20 cellular contexts compared by ENCODE assay signal in genomic region chr3:169288548-169288947, GRCh38.
DNase-seq lines count a peak whose midpoint lies in the region; ATAC-seq and TF ChIP-seq lines count a peak whose summit lies in the region.
"Had no signal": no experiment of that assay in that cellular context is flagged by ENCODE, and none has a peak within 500 bp of the region (broad histone marks: within the 10 kb centered on the region; RNA-seq: fewer than 3 reads in every experiment).

No MANE protein-coding gene starts in this region.

- no peaks in the 10 kb centered on the region for H3K27me3 ChIP-seq in endodermal cell (ENCODE audit: control insufficient read depth, insufficient read depth, low read length, poor library complexity, severe bottlenecking)
- no peaks in the 10 kb centered on the region for H3K27me3 ChIP-seq in mucosa of rectum (ENCODE audit: control insufficient read depth in 2 of 2, insufficient read depth in 2 of 2, low read length in 2 of 2)
- H3K27me3 ChIP-seq in upper lobe of left lung, result no peaks in the 10 kb centered on the region
- H3K27me3 ChIP-seq: BLaER1 treated with 17β-estradiol and CSF1 and Interleukin-3, amounts not matched to agents 10 nM and 100 nM; SJCRH30 had no signal

- H3K27ac Mint-ChIP-seq in endodermal cell, result peak overlapping the region; percentile 3
- H3K27ac Mint-ChIP-seq: H9 had no signal

- 94 to 100% methylated on average over 2 to 5 of the region's 6 CpGs for WGBS in endodermal cell (ENCODE audit: insufficient coverage in 1 of 2, insufficient read length in 1 of 2), 2 experiments
- WGBS in upper lobe of left lung, 2 donors, result 58 to 82% methylated on average over 5 to 6 of the region's 6 CpGs

- H3K9me3 ChIP-seq in endodermal cell (ENCODE audit: control insufficient read depth, low read length) (no peaks in the 10 kb centered on the region), mucosa of rectum (ENCODE audit: control insufficient read depth in 2 of 2, low read length in 2 of 2) (no peaks in the 10 kb centered on the region), upper lobe of left lung (no peaks in the 10 kb centered on the region)
- H3K9me3 ChIP-seq: BLaER1 treated with 17β-estradiol and CSF1 and Interleukin-3, amounts not matched to agents 10 nM and 100 nM; SJCRH30 had no signal

- H3K4me1 ChIP-seq in endodermal cell (ENCODE audit: control insufficient read depth, insufficient read depth, low read length), result peaks cover 13% of the 10 kb centered on the region
- H3K4me1 ChIP-seq in mucosa of rectum (ENCODE audit: control insufficient read depth in 2 of 2, insufficient read depth in 2 of 2, low read length in 2 of 2), result peaks cover 6 to 47% of the 10 kb centered on the region in 2 donors
- peaks cover 9 to 34% (median 14%) of the 10 kb centered on the region in 4 donors for H3K4me1 ChIP-seq in upper lobe of left lung
- H3K4me1 ChIP-seq: BLaER1 treated with 17β-estradiol and CSF1 and Interleukin-3, amounts not matched to agents 10 nM and 100 nM had no signal

- H3K9me3 Mint-ChIP-seq in endodermal cell, result no peaks in the 10 kb centered on the region
- H3K9me3 Mint-ChIP-seq: H9 had no signal

- no peak overlapping the region for H3K9ac ChIP-seq in endodermal cell (ENCODE audit: extremely low read depth, low read length, poor library complexity, severe bottlenecking)
- H3K9ac ChIP-seq in mucosa of rectum (ENCODE audit: low read depth in 1 of 2, low read length in 2 of 2), result peak overlapping the region in 1 of 2 donors; percentile 34
- H3K9ac ChIP-seq: BLaER1 treated with 17β-estradiol and CSF1 and Interleukin-3, amounts not matched to agents 10 nM and 100 nM had no signal

- TF ChIP-seq EP300 in upper lobe of left lung (IDR thresholded peaks at IDR 0.05), result peak in 1 of 4 donors; percentile 65

- H3K4me1 Mint-ChIP-seq in endodermal cell, result peaks cover 62% of the 10 kb centered on the region

- peaks cover 1% of the 10 kb centered on the region for H3K27me3 Mint-ChIP-seq in endodermal cell (ENCODE audit: insufficient read depth)

- ATAC-seq in upper lobe of left lung (ENCODE audit: low FRiP score in 2 of 2), result peak; percentile 38 to 58
- ATAC-seq in GM21423 (IDR thresholded peaks at IDR 0.05; ENCODE audit: unreplicated experiment), result no peak

- H3K36me3 ChIP-seq in endodermal cell (ENCODE audit: control insufficient read depth, insufficient read depth, low read length) (no peaks in the 10 kb centered on the region), mucosa of rectum (ENCODE audit: control insufficient read depth in 2 of 2, insufficient read depth in 2 of 2, low read length in 2 of 2) (no peaks in the 10 kb centered on the region), upper lobe of left lung (no peaks in the 10 kb centered on the region)
- H3K36me3 ChIP-seq: BLaER1 treated with 17β-estradiol and CSF1 and Interleukin-3, amounts not matched to agents 10 nM and 100 nM; SJCRH30 had no signal

- H3K4me3 ChIP-seq in endodermal cell (ENCODE audit: low read length) (no peak overlapping the region), mucosa of rectum (ENCODE audit: low read length in 2 of 2) (no peak overlapping the region), upper lobe of left lung (no peak overlapping the region)
- H3K4me3 ChIP-seq: BLaER1 treated with 17β-estradiol and CSF1 and Interleukin-3, amounts not matched to agents 10 nM and 100 nM; PC-9; SJCRH30 had no signal

- no peaks in the 10 kb centered on the region for H3K36me3 Mint-ChIP-seq in endodermal cell (ENCODE audit: low read depth)

- TF ChIP-seq CTCF in endodermal cell (conservative IDR thresholded peaks at IDR 0.05) (no peak), upper lobe of left lung (IDR thresholded peaks at IDR 0.05) (no peak)

- no peak for TF ChIP-seq POLR2A in upper lobe of left lung (IDR thresholded peaks at IDR 0.05)

- H3K27ac ChIP-seq in endodermal cell (ENCODE audit: low read depth, low read length) (no peak overlapping the region), mucosa of rectum (ENCODE audit: low read depth in 2 of 2, low read length in 2 of 2) (peak overlapping the region; percentile 25 to 56), upper lobe of left lung (peak overlapping the region in 1 of 4 donors; percentile 67)
- H3K27ac ChIP-seq: BLaER1 treated with 17β-estradiol and CSF1 and Interleukin-3, amounts not matched to agents 10 nM and 100 nM; PC-9; SJCRH30 had no signal

- DNase-seq in NCI-H2107 treated with DMSO at 0.1 percent for 48 hours (lab: John Stamatoyannopoulos, UW; ENCODE audit: unreplicated experiment), result peak; percentile 47
- DNase-seq in NCI-H2107 (lab: John Stamatoyannopoulos, UW), result no peak
- no peak for DNase-seq in endodermal cell
- DNase-seq in upper lobe of left lung, result peak in 1 of 2 donors; percentile 34
- DNase-seq in NCI-H2227 treated with DMSO at 0.1 percent for 48 hours (lab: John Stamatoyannopoulos, UW), result no peak
- no peak for DNase-seq in DMS153 treated with DMSO at 0.1 percent for 48 hours (lab: John Stamatoyannopoulos, UW; ENCODE audit: unreplicated experiment)
- DNase-seq: DMS 273 treated with DMSO at 0.1 percent for 48 hours, EL, H9, IMR-90, Karpas-422, MM.1S, NCI-H187, NCI-H2171 treated with DMSO at 0.1 percent for 48 hours, NCI-H510A, PC-9, SJCRH30 had no signal

- H3K4me3 Mint-ChIP-seq in endodermal cell, result no peak overlapping the region
- H3K4me3 Mint-ChIP-seq: H9 had no signal
